ENCODE assay signal across 8 cellular contexts in the genomic region with DNA sequence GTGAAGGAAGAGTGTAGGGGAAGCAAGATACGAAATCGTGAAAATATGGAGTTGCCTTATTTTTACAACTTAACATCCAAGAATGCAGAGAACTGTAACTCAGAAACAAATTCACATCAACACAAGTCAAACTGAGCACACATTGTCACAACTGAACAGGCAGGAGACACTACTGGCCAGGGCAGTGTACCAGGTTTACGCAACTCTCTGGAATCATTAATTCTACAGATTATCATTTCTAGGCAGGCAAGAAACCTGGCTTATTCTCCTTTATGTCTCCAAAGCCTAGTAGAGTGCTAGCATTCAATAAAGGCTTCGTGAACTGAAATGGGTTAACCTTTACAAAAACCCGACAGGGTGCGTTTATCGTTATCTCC. TPM values are rescaled to one million over a fixed set of nuclear protein-coding genes. Genes with fewer than 3 reads are reported as not detected.
DNase-seq lines count a peak whose midpoint lies in the region; ATAC-seq and TF ChIP-seq lines count a peak whose summit lies in the region.

No MANE protein-coding gene starts in this region.

- H3K9me3 ChIP-seq in SJCRH30 (replicated peaks), result no peaks in the 10 kb centered on the region
- no peaks in the 10 kb centered on the region for H3K9me3 ChIP-seq in neutrophil

- DNase-seq in SJCRH30, result no peak
- peak; percentile 8 for DNase-seq in fibroblast of gingiva (ENCODE audit: low read depth)
- DNase-seq in NOMO-1 treated with DMSO at 0.1 percent for 48 hours (lab: John Stamatoyannopoulos, UW; ENCODE audit: unreplicated experiment), result no peak
- DNase-seq in kidney glomerular epithelial cell (lab: John Stamatoyannopoulos, UW), result no peak
- DNase-seq in SKM-1 treated with dmso at 0.1 percent for 144 hours (lab: John Stamatoyannopoulos, UW; ENCODE audit: unreplicated experiment), result no peak
- DNase-seq in nucleus accumbens (lab: John Stamatoyannopoulos, UW), result no peak

- H3K4me3 ChIP-seq in SJCRH30 (peak overlapping the region; percentile 82), neutrophil (ENCODE audit: low read depth in 1 of 2, low read length in 1 of 2) (peak overlapping the region; percentile 80 to 92)

- H3K4me1 ChIP-seq in SJCRH30 (peaks cover 7% of the 10 kb centered on the region), neutrophil (ENCODE audit: control insufficient read depth in 1 of 2, insufficient read depth in 1 of 2, low read depth in 1 of 2, low read length in 1 of 2) (peaks cover 27 to 28% of the 10 kb centered on the region in 2 experiments)

- H3K27me3 ChIP-seq in SJCRH30 (no peaks in the 10 kb centered on the region), neutrophil (no peaks in the 10 kb centered on the region)

- ATAC-seq in GM21528 (IDR thresholded peaks at IDR 0.05; ENCODE audit: low FRiP score, unreplicated experiment), result peak; percentile 17

- H3K27ac ChIP-seq in SJCRH30 (peak overlapping the region; percentile 81), neutrophil (peak overlapping the region; percentile 92)

- H3K36me3 ChIP-seq in SJCRH30 (peaks cover 21% of the 10 kb centered on the region), neutrophil (peaks cover 34% of the 10 kb centered on the region)

- TF ChIP-seq CTCF in neutrophil (IDR thresholded peaks at IDR 0.05), result no peak

RNA-seq across cellular contexts. Expression of gene COA5, which starts 0.6 kb away (rescaled TPM):
- 33.4 and 37.6 TPM in 2 replicates for total RNA-seq in SJCRH30 (2014; rRNA removed; shearing (Covaris generic))

RNA-seq across cellular contexts. Expression of gene UNC50, which starts 0.7 kb away (rescaled TPM):
- total RNA-seq in SJCRH30 (2014; rRNA removed; shearing (Covaris generic)), result 48.5 and 50.7 TPM in 2 replicates
